In the genomic region with DNA sequence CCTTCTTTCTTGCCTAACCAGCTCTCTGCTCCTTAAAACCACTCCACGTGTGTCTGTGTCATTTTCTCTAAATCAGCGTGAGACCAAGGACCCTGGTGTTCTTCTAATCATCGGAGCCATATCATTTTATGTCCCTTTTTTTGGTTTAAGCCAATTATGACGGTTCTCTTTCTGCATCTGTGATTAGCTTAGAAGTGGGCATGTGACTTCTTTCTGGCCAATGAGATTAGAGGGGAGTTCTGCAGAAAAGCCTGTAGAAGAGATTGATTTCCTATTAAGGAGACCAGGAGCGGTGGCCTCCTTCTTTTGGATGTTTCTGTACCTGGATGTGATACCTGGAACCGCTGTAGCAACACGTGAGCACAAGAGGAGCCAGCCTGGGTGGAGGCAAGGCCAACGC, we compare ENCODE assay signal across 20 cellular contexts.
"Had no signal": no experiment of that assay in that cellular context is flagged by ENCODE, and none has a peak within 500 bp of the region (broad histone marks: within the 10 kb centered on the region; RNA-seq: fewer than 3 reads in every experiment).

No MANE protein-coding gene starts in this region.

- H3K4me3 ChIP-seq: coronary artery, dorsolateral prefrontal cortex, esophagus muscularis mucosa, gastrocnemius medialis, heart right ventricle, left lung, lower lobe of right lung, mucosa of descending colon had no signal

- H3K27ac Mint-ChIP-seq: mesothelial cell of epicardium had no signal

- H3K9me3 Mint-ChIP-seq: mesothelial cell of epicardium, naive B cell had no signal

- H3K27ac ChIP-seq: coronary artery, dorsolateral prefrontal cortex, esophagus muscularis mucosa, gastrocnemius medialis, heart right ventricle, left lung, lower lobe of right lung had no signal

- H3K4me3 Mint-ChIP-seq: mesothelial cell of epicardium, naive B cell had no signal

- ATAC-seq: gastrocnemius medialis, heart right ventricle, left cardiac atrium, left lung, left ventricle myocardium superior, lower lobe of right lung, mucosa of descending colon had no signal

- H3K36me3 Mint-ChIP-seq: mesothelial cell of epicardium, naive B cell had no signal

- H3K36me3 ChIP-seq: esophagus muscularis mucosa, gastrocnemius medialis, heart right ventricle, left lung, lower lobe of right lung had no signal

- H3K4me1 ChIP-seq: gastrocnemius medialis, heart right ventricle, left lung, lower lobe of right lung had no signal

- H3K9me3 ChIP-seq: esophagus muscularis mucosa, gastrocnemius medialis, heart right ventricle, left lung, lower lobe of right lung, mucosa of descending colon had no signal

- DNase-seq: dermis blood vessel endothelial cell; dorsolateral prefrontal cortex; effector CD4-positive, alpha-beta T cell; effector memory CD4-positive, alpha-beta T cell; foreskin melanocyte; gastrocnemius medialis; glutamatergic neuron; head of caudate nucleus; heart right ventricle; hippocampal formation; left cardiac atrium; left lung; left ventricle myocardium superior; lower lobe of right lung; mesenchymal stem cell; mucosa of descending colon; naive B cell had no signal
